13 cellular contexts compared by ENCODE assay signal in genomic region chr4:151472711-151473110, GRCh38.
"Had no signal": no experiment of that assay in that cellular context is flagged by ENCODE, and none has a peak within 500 bp of the region (broad histone marks: within the 10 kb centered on the region; RNA-seq: fewer than 3 reads in every experiment).

No MANE protein-coding gene starts in this region.

- H3K4me1 Mint-ChIP-seq: activated naive CD4-positive, alpha-beta T cell treated with anti-CD3 and anti-CD28 coated beads, Interleukin-2, amount 50 U/mL, for 24 hours had no signal

- H3K9me3 Mint-ChIP-seq: activated naive CD4-positive, alpha-beta T cell treated with anti-CD3 and anti-CD28 coated beads, Interleukin-2, amount 50 U/mL, for 24 hours; T-helper 1 cell treated with Interleukin-12 subunit alpha and Interleukin-12 subunit beta and Interleukin-4 antibody, amounts not matched to agents 30 μg/mL and 1 μg/mL, for 36 hours had no signal

- H3K4me3 Mint-ChIP-seq: activated naive CD4-positive, alpha-beta T cell treated with anti-CD3 and anti-CD28 coated beads, Interleukin-2, amount 50 U/mL, for 24 hours; T-helper 1 cell treated with Interleukin-12 subunit alpha and Interleukin-12 subunit beta and Interleukin-4 antibody, amounts not matched to agents 30 μg/mL and 1 μg/mL, for 36 hours had no signal

- H3K36me3 ChIP-seq: adrenal gland, cardiac muscle cell, tibial nerve had no signal

- H3K4me3 ChIP-seq: adrenal gland, cardiac muscle cell, dorsolateral prefrontal cortex, tibial nerve had no signal

- H3K36me3 Mint-ChIP-seq: activated naive CD4-positive, alpha-beta T cell treated with anti-CD3 and anti-CD28 coated beads, Interleukin-2, amount 50 U/mL, for 24 hours had no signal

- H3K27ac ChIP-seq: adrenal gland, cardiac muscle cell, dorsolateral prefrontal cortex, epithelial cell of prostate, tibial nerve had no signal

- DNase-seq: activated CD4-positive, CD25-positive, alpha-beta regulatory T cell treated with anti-CD3 and anti-CD28 coated beads, Interleukin-2, amount 50 U/mL, for 72 hours; activated gamma-delta T cell; adrenal gland; dorsolateral prefrontal cortex; hypothalamus; stimulated activated CD4-positive, alpha-beta T cell treated with anti-CD3 and anti-CD28 coated beads, Interleukin-2, amount 100 ng/mL, for 24 hours; stimulated activated naive CD8-positive, alpha-beta T cell treated with anti-CD3 and anti-CD28 coated beads, Interleukin-15, Interleukin-2, amounts not matched to agents 100 U/mL and 50 U/mL, for 24 hours; substantia nigra had no signal

- H3K4me1 ChIP-seq: adrenal gland had no signal

- H3K9me3 ChIP-seq: adrenal gland, tibial nerve had no signal

- H3K27ac Mint-ChIP-seq: activated naive CD4-positive, alpha-beta T cell treated with anti-CD3 and anti-CD28 coated beads, Interleukin-2, amount 50 U/mL, for 24 hours; T-helper 1 cell treated with Interleukin-12 subunit alpha and Interleukin-12 subunit beta and Interleukin-4 antibody, amounts not matched to agents 30 μg/mL and 1 μg/mL, for 36 hours had no signal

- H3K27me3 ChIP-seq: adrenal gland, cardiac muscle cell, dorsolateral prefrontal cortex, tibial nerve had no signal

- ATAC-seq: stimulated activated naive CD8-positive, alpha-beta T cell treated with anti-CD3 and anti-CD28 coated beads, Interleukin-15, Interleukin-2, amounts not matched to agents 100 U/mL and 50 U/mL, for 24 hours had no signal
